10 cellular contexts compared by ENCODE assay signal in the genomic region with DNA sequence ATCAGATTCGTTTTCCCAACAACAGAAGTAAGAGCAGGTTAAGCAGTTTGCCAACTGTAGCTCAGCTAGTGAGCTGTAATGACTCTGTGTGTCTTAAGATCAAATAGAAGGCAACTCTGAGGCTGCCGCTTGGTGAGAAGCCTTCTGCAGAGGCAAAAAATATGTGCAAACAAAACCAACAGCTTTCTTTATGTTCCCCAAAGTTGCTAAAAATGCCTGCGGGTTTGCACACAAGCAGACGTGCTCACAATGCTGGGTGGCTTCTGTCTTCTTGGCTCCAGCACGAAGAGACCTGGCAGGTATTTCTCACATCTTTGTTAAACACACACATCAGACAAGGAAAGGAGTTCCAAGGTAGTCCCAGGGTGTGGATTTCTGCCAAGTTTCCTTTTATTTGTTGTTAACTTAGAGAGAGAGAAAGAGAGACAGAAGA.
DNase-seq lines count a peak whose midpoint lies in the region; TF ChIP-seq lines count a peak whose summit lies in the region.
"Had no signal": no experiment of that assay in that cellular context is flagged by ENCODE, and none has a peak within 500 bp of the region (broad histone marks: within the 10 kb centered on the region; RNA-seq: fewer than 3 reads in every experiment).

No MANE protein-coding gene starts in this region.

- WGBS in prostate gland = 19% methylated on average over 5 of the region's 5 CpGs

- no peak for TF ChIP-seq CTCF in Peyer's patch (IDR thresholded peaks at IDR 0.05)
- TF ChIP-seq CTCF in epithelial cell of esophagus (IDR thresholded peaks at IDR 0.05; ENCODE audit: insufficient read depth, low read depth, low read length, missing control alignments) = no peak
- no peak for TF ChIP-seq CTCF in prostate gland (IDR thresholded peaks at IDR 0.05)
- TF ChIP-seq CTCF in WERI-Rb-1 (IDR thresholded peaks at IDR 0.05; ENCODE audit: low read depth, low read length) = no peak

- H3K4me3 ChIP-seq in Peyer's patch = no peak overlapping the region
- no peak overlapping the region for H3K4me3 ChIP-seq in epithelial cell of esophagus (ENCODE audit: low read length)
- no peak overlapping the region for H3K4me3 ChIP-seq in prostate gland
- H3K4me3 ChIP-seq in WERI-Rb-1 (ENCODE audit: low read depth, low read length) = no peak overlapping the region
- H3K4me3 ChIP-seq: MG63 had no signal

- DNase-seq in NCI-H2029 (lab: John Stamatoyannopoulos, UW) (peak; percentile 30), NCI-H2029 treated with DMSO at 0.1 percent for 48 hours (lab: John Stamatoyannopoulos, UW) (no peak), Peyer's patch (no peak), epithelial cell of esophagus (ENCODE audit: low read depth) (peak; percentile 56), prostate gland (ENCODE audit: low spot score) (peak; percentile 91), medulla oblongata (ENCODE audit: extremely low spot score) (no peak), ecto neural progenitor cell (ENCODE audit: low spot score) (no peak), WERI-Rb-1 (no peak)
- DNase-seq: DMS 273 treated with DMSO at 0.1 percent for 48 hours, MG63 had no signal

- intact Hi-C loops in prostate gland (cut with DNase I) = no loop called here

- peaks cover 0 to 10% (median 3%) of the 10 kb centered on the region in 4 donors for H3K4me1 ChIP-seq in Peyer's patch
- H3K4me1 ChIP-seq in prostate gland (replicated peaks) = peaks cover 3% of the 10 kb centered on the region

- H3K9me3 ChIP-seq in Peyer's patch (no peaks in the 10 kb centered on the region), prostate gland (no peaks in the 10 kb centered on the region), WERI-Rb-1 (ENCODE audit: severe bottlenecking) (no peaks in the 10 kb centered on the region)

- H3K36me3 ChIP-seq in Peyer's patch = no peaks in the 10 kb centered on the region
- H3K36me3 ChIP-seq in prostate gland = no peaks in the 10 kb centered on the region
- H3K36me3 ChIP-seq in WERI-Rb-1 = no peaks in the 10 kb centered on the region
- H3K36me3 ChIP-seq: MG63 had no signal

- H3K27ac ChIP-seq in Peyer's patch = peak overlapping the region in 3 of 4 donors; percentile 23 to 68 (median 61)
- H3K27ac ChIP-seq in prostate gland = peak overlapping the region; percentile 53 to 69
- no peak overlapping the region for H3K27ac ChIP-seq in WERI-Rb-1

- H3K27me3 ChIP-seq in Peyer's patch (no peaks in the 10 kb centered on the region), prostate gland (replicated peaks; ENCODE audit: insufficient read depth) (no peaks in the 10 kb centered on the region), WERI-Rb-1 (ENCODE audit: insufficient read depth, low read depth, severe bottlenecking) (no peaks in the 10 kb centered on the region)
- H3K27me3 ChIP-seq: MG63 had no signal

- TF ChIP-seq POLR2A in Peyer's patch (IDR thresholded peaks at IDR 0.05) (no peak), prostate gland (IDR thresholded peaks at IDR 0.05) (no peak)

Comparison
In these comparisons a context has a peak if more than half of its experiments do, and no peak if none do; other contexts are left out.
1. DNase-seq: peak in NCI-H2029 (single experiment), epithelial cell of esophagus (single experiment) and prostate gland (single experiment); none in NCI-H2029 treated with DMSO at 0.1 percent for 48 hours (single experiment), Peyer's patch (0 of 3), medulla oblongata (single experiment), ecto neural progenitor cell (single experiment) and WERI-Rb-1 (single experiment).